Comparison of ENCODE assay signal across 31 cellular contexts in the genomic region with DNA sequence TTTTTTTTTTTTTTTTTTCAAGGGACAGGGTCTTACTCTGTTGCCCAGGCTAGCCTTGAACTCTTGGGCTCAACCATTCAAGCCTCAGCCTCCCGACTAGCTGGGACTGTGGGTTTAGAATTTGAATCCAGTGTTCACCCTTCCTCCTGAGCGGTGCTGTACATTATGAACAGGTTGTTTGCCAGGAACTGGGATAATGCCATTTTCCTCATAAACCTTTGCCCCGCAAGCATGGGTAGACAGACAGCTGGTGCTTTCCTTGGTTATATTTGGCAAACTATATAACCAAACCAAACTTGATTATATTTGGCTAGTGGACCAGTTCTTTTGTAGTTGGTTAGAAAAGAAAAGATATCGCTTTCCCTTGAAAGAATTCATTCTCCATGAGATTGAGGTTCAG. TPM values are rescaled to one million over a fixed set of nuclear protein-coding genes. Genes with fewer than 3 reads are reported as not detected.
DNase-seq lines count a peak whose midpoint lies in the region; ATAC-seq and TF ChIP-seq lines count a peak whose summit lies in the region.
"Had no signal": no experiment of that assay in that cellular context is flagged by ENCODE, and none has a peak within 500 bp of the region (broad histone marks: within the 10 kb centered on the region; RNA-seq: fewer than 3 reads in every experiment).

No MANE protein-coding gene starts in this region.

- H3K27me3 Mint-ChIP-seq in activated B cell treated with CpG ODN at 0.5 μM for 24 hours (no peaks in the 10 kb centered on the region), memory B cell (no peaks in the 10 kb centered on the region)
- H3K27me3 Mint-ChIP-seq in activated T-helper 2 cell treated with anti-CD3 and anti-CD28 coated beads, Interferon-gamma antibody, Interleukin-2, Interleukin-4, amounts not matched to agents 10 μg/mL and 5 μg/mL and 100 μg/mL, durations not matched to agents 14 hours and 24 hours and 36 hours (ENCODE audit: low read depth): no peaks in the 10 kb centered on the region
- H3K27me3 Mint-ChIP-seq: activated naive CD4-positive, alpha-beta T cell treated with anti-CD3 and anti-CD28 coated beads, Interleukin-2, amount 50 U/mL, for 24 hours; natural killer cell treated with Interleukin-12 subunit alpha and Interleukin-12 subunit beta and Interleukin-15 and Interleukin-18, amount 100 ng/mL, for 72 hours had no signal

- CTCF ChIA-PET in activated B cell treated with CpG ODN at 0.5 μM for 24 hours (lab: Charles Lee): interaction anchor here (0.8 to 2.7 kb wide), 5 partner anchors 12 to 461 kb away, joined by 3 to 17 read pairs (median 4); no protein-coding TSS in a partner anchor

- no peaks in the 10 kb centered on the region for H3K27me3 ChIP-seq in cardiac muscle cell
- no peaks in the 10 kb centered on the region for H3K27me3 ChIP-seq in transverse colon
- H3K27me3 ChIP-seq: gastroesophageal sphincter, hepatocyte, left lung, tibial nerve had no signal

- H3K36me3 ChIP-seq in cardiac muscle cell (no peaks in the 10 kb centered on the region), transverse colon (no peaks in the 10 kb centered on the region)
- H3K36me3 ChIP-seq: gastroesophageal sphincter, tibial nerve had no signal

- TF ChIP-seq POLR2A in transverse colon (IDR thresholded peaks at IDR 0.05): no peak

- H3K4me3 Mint-ChIP-seq in activated B cell treated with CpG ODN at 0.5 μM for 24 hours (no peak overlapping the region), memory B cell (no peak overlapping the region)
- no peak overlapping the region for H3K4me3 Mint-ChIP-seq in activated T-helper 2 cell treated with anti-CD3 and anti-CD28 coated beads, Interferon-gamma antibody, Interleukin-2, Interleukin-4, amounts not matched to agents 10 μg/mL and 5 μg/mL and 100 μg/mL, durations not matched to agents 14 hours and 24 hours and 36 hours (ENCODE audit: low read depth)
- H3K4me3 Mint-ChIP-seq: activated naive CD4-positive, alpha-beta T cell treated with anti-CD3 and anti-CD28 coated beads, Interleukin-2, amount 50 U/mL, for 24 hours; natural killer cell treated with Interleukin-12 subunit alpha and Interleukin-12 subunit beta and Interleukin-15 and Interleukin-18, amount 100 ng/mL, for 72 hours had no signal

- POLR2A ChIA-PET in activated B cell treated with CpG ODN at 0.5 μM for 24 hours (lab: Charles Lee): interaction anchor here (0.7 to 7.4 kb wide), 8 partner anchors 11 to 152 kb away, joined by 3 to 222 read pairs (median 16); partner anchors contain the start of gene GALNT2

- no peak for TF ChIP-seq EP300 in transverse colon (IDR thresholded peaks at IDR 0.05; ENCODE audit: low read depth)

- ATAC-seq in left cardiac atrium: no peak
- ATAC-seq in activated B cell treated with CpG ODN at 0.5 μM for 24 hours (ENCODE audit: low read depth): no peak
- no peak for ATAC-seq in memory B cell (ENCODE audit: low read depth)
- ATAC-seq in GM21786 (IDR thresholded peaks at IDR 0.05; ENCODE audit: unreplicated experiment): no peak
- ATAC-seq: gastroesophageal sphincter; HCT116; K562; left lung; natural killer cell treated with Interleukin-12 subunit alpha and Interleukin-12 subunit beta and Interleukin-15 and Interleukin-18, amount 100 ng/mL, for 72 hours had no signal

- H3K4me3 ChIP-seq in cardiac muscle cell: no peak overlapping the region
- H3K4me3 ChIP-seq in transverse colon: no peak overlapping the region
- H3K4me3 ChIP-seq: gastroesophageal sphincter, hepatocyte, K562, left lung, PC-9, tibial nerve had no signal

- intact Hi-C loops in left cardiac atrium (cut with DNase I): no loop called here
- intact Hi-C loops in activated B cell treated with CpG ODN at 0.5 μM for 24 hours (cut with micrococcal nuclease): loop anchor here (5.0 kb wide), 4 partner anchors 180 to 645 kb away; no protein-coding TSS in a partner anchor
- intact Hi-C loops in transverse colon (cut with DNase I; ENCODE audit: low total_unique reads): no loop called here
- intact Hi-C loops in activated T-helper 2 cell treated with anti-CD3 and anti-CD28 coated beads, Interferon-gamma antibody, Interleukin-2, Interleukin-4, amounts not matched to agents 10 μg/mL and 5 μg/mL and 100 μg/mL, durations not matched to agents 14 hours and 24 hours and 36 hours (cut with micrococcal nuclease): loop anchor here (10.0 kb wide), 1 partner anchor 153 kb away; no protein-coding TSS in a partner anchor

- no peaks in the 10 kb centered on the region for H3K9me3 ChIP-seq in cardiac muscle cell (ENCODE audit: low read depth)
- H3K9me3 ChIP-seq in transverse colon: no peaks in the 10 kb centered on the region
- H3K9me3 ChIP-seq: gastroesophageal sphincter, left lung, tibial nerve had no signal

- H3K27ac ChIP-seq in cardiac muscle cell (peak overlapping the region; percentile 4), transverse colon (peak overlapping the region; percentile 7 to 63 (median 36))
- H3K27ac ChIP-seq: gastroesophageal sphincter, hepatocyte, left lung, PC-9 had no signal

- H3K9me3 Mint-ChIP-seq in activated B cell treated with CpG ODN at 0.5 μM for 24 hours (no peaks in the 10 kb centered on the region), memory B cell (no peaks in the 10 kb centered on the region)
- H3K9me3 Mint-ChIP-seq in activated T-helper 2 cell treated with anti-CD3 and anti-CD28 coated beads, Interferon-gamma antibody, Interleukin-2, Interleukin-4, amounts not matched to agents 10 μg/mL and 5 μg/mL and 100 μg/mL, durations not matched to agents 14 hours and 24 hours and 36 hours: no peaks in the 10 kb centered on the region
- H3K9me3 Mint-ChIP-seq: activated naive CD4-positive, alpha-beta T cell treated with anti-CD3 and anti-CD28 coated beads, Interleukin-2, amount 50 U/mL, for 24 hours; activated T-helper 1 cell treated with anti-CD3 and anti-CD28 coated beads, Interleukin-12 subunit alpha, Interleukin-12 subunit beta, Interleukin-2, Interleukin-4 antibody, amounts not matched to agents 30 ng/mL and 10 ng/mL and 1 ng/mL, durations not matched to agents 14 hours and 24 hours and 36 hours; natural killer cell treated with Interleukin-12 subunit alpha and Interleukin-12 subunit beta and Interleukin-15 and Interleukin-18, amount 100 ng/mL, for 72 hours had no signal

- H3K27ac Mint-ChIP-seq in activated B cell treated with CpG ODN at 0.5 μM for 24 hours (peak overlapping the region; percentile 90), memory B cell (peak overlapping the region; percentile 94)
- no peak overlapping the region for H3K27ac Mint-ChIP-seq in activated T-helper 2 cell treated with anti-CD3 and anti-CD28 coated beads, Interferon-gamma antibody, Interleukin-2, Interleukin-4, amounts not matched to agents 10 μg/mL and 5 μg/mL and 100 μg/mL, durations not matched to agents 14 hours and 24 hours and 36 hours
- H3K27ac Mint-ChIP-seq: activated T-helper 1 cell treated with anti-CD3 and anti-CD28 coated beads, Interleukin-12 subunit alpha, Interleukin-12 subunit beta, Interleukin-2, Interleukin-4 antibody, amounts not matched to agents 30 ng/mL and 10 ng/mL and 1 ng/mL, durations not matched to agents 14 hours and 24 hours and 36 hours had no signal

- DNase-seq in cardiac muscle cell (ENCODE audit: low read depth in 1 of 2, low spot score in 1 of 2) (no peak), left cardiac atrium (no peak), activated B cell treated with CpG ODN at 0.5 μM for 24 hours (no peak), memory B cell (ENCODE audit: low spot score in 2 of 2) (no peak), transverse colon (peak; percentile 37), NCI-H1417 treated with DMSO at 0.1 percent for 48 hours (lab: John Stamatoyannopoulos, UW) (no peak)
- no peak for DNase-seq in activated T-helper 2 cell treated with anti-CD3 and anti-CD28 coated beads, Interferon-gamma antibody, Interleukin-2, Interleukin-4, amounts not matched to agents 10 μg/mL and 5 μg/mL and 100 μg/mL, durations not matched to agents 14 hours and 24 hours and 36 hours (ENCODE audit: low spot score)
- DNase-seq: activated CD4-positive, alpha-beta T cell treated with anti-CD3 and anti-CD28 coated beads, Interleukin-2, amount 50 U/mL, for 1 hour; activated CD8-positive, alpha-beta memory T cell treated with anti-CD3 and anti-CD28 coated beads, Interleukin-2, amount 50 U/mL, for 4 hours; AML-193; anterior cingulate cortex; central memory CD4-positive, alpha-beta T cell; dermis blood vessel endothelial cell; DMS53; GDM1; left lung; NCI-H1436 treated with DMSO at 0.1 percent for 48 hours; NCI-H2107; PC-9; SHP77; SW 1271; T-helper 9 cell had no signal

- H3K4me1 Mint-ChIP-seq in activated B cell treated with CpG ODN at 0.5 μM for 24 hours (peaks cover 96% of the 10 kb centered on the region), memory B cell (peaks cover 64% of the 10 kb centered on the region)
- peaks cover 69% of the 10 kb centered on the region for H3K4me1 Mint-ChIP-seq in activated T-helper 2 cell treated with anti-CD3 and anti-CD28 coated beads, Interferon-gamma antibody, Interleukin-2, Interleukin-4, amounts not matched to agents 10 μg/mL and 5 μg/mL and 100 μg/mL, durations not matched to agents 14 hours and 24 hours and 36 hours (ENCODE audit: low read depth)

- WGBS in transverse colon (ENCODE audit: low coverage in 1 of 2), 2 donors: 66 to 77% methylated on average over 3 to 4 of the region's 4 CpGs

- in situ Hi-C loops in transverse colon (cut with MboI; ENCODE audit: low pct_ligation_motif_present in 1 of 4, low pct_unique_long_range_greater_than_20kb in 1 of 4, low sequenced_read_pairs in 3 of 4): no loop called here

- TF ChIP-seq CTCF in cardiac muscle cell (IDR thresholded peaks at IDR 0.05; ENCODE audit: low read depth, low read length) (no peak), activated B cell treated with CpG ODN at 0.5 μM for 24 hours (IDR thresholded peaks at IDR 0.05) (no peak), transverse colon (IDR thresholded peaks at IDR 0.05) (no peak)

- peaks cover 33% of the 10 kb centered on the region for H3K36me3 Mint-ChIP-seq in activated B cell treated with CpG ODN at 0.5 μM for 24 hours (ENCODE audit: low read depth)
- peaks cover 14% of the 10 kb centered on the region for H3K36me3 Mint-ChIP-seq in memory B cell
- peaks cover 20% of the 10 kb centered on the region for H3K36me3 Mint-ChIP-seq in activated T-helper 2 cell treated with anti-CD3 and anti-CD28 coated beads, Interferon-gamma antibody, Interleukin-2, Interleukin-4, amounts not matched to agents 10 μg/mL and 5 μg/mL and 100 μg/mL, durations not matched to agents 14 hours and 24 hours and 36 hours (ENCODE audit: low read depth)

- H3K4me1 ChIP-seq in cardiac muscle cell (ENCODE audit: low read depth) (peaks cover 44% of the 10 kb centered on the region), transverse colon (peaks cover 16 to 45% (median 29%) of the 10 kb centered on the region in 4 donors)

RNA-seq across cellular contexts. Expression of gene GALNT2, which starts 54.9 kb away (rescaled TPM):
- 83.5 and 92.1 TPM in 2 replicates for total RNA-seq in cardiac muscle cell
- 71.4 and 73.5 TPM in 2 replicates for polyA plus RNA-seq in cardiac muscle cell
- 10 to 100 TPM; 36.8 to 50.7 TPM for total RNA-seq in left cardiac atrium
- 99.8 and 108 TPM in 2 replicates for total RNA-seq in activated B cell treated with CpG ODN at 0.5 μM for 24 hours
- 10 to 100 TPM; 16.5 to 48.8 (median 36.8) TPM for total RNA-seq in transverse colon
- total RNA-seq in activated T-helper 2 cell treated with anti-CD3 and anti-CD28 coated beads, Interferon-gamma antibody, Interleukin-2, Interleukin-4, amounts not matched to agents 10 μg/mL and 5 μg/mL and 100 μg/mL, durations not matched to agents 14 hours and 24 hours and 36 hours: 58.9 and 59.3 TPM in 2 replicates

Comparison
In these comparisons a context has a peak if more than half of its experiments do, and no peak if none do; other contexts are left out.
1. intact Hi-C loops: an anchor here in activated B cell treated with CpG ODN at 0.5 μM for 24 hours (5.0 kb wide) and activated T-helper 2 cell treated with anti-CD3 and anti-CD28 coated beads, Interferon-gamma antibody, Interleukin-2, Interleukin-4, amounts not matched to agents 10 μg/mL and 5 μg/mL and 100 μg/mL, durations not matched to agents 14 hours and 24 hours and 36 hours (10.0 kb wide); none called in left cardiac atrium and transverse colon.